ENCODE assay signal across 9 cellular contexts in genomic region chr1:180954766-180955165, GRCh38. TPM values are rescaled to one million over a fixed set of nuclear protein-coding genes. Genes with fewer than 3 reads are reported as not detected.
DNase-seq lines count a peak whose midpoint lies in the region; ATAC-seq and TF ChIP-seq lines count a peak whose summit lies in the region.
"Had no signal": no experiment of that assay in that cellular context is flagged by ENCODE, and none has a peak within 500 bp of the region (broad histone marks: within the 10 kb centered on the region; RNA-seq: fewer than 3 reads in every experiment).

No MANE protein-coding gene starts in this region.

- H4K20me1 ChIP-seq in H9 (ENCODE audit: control insufficient read depth, insufficient read depth, insufficient read length) = no peaks in the 10 kb centered on the region

- H2AFZ ChIP-seq in H9 (ENCODE audit: low read length) = no peak overlapping the region

- no peak overlapping the region for H2BK20ac ChIP-seq in H9 (ENCODE audit: low read depth, low read length, poor library complexity, severe bottlenecking)

- H3K27me3 ChIP-seq in BJ (ENCODE audit: control insufficient read depth, insufficient read depth, low read length) (no peaks in the 10 kb centered on the region), H9 (ENCODE audit: insufficient read depth, low read length) (no peaks in the 10 kb centered on the region)

- H3K27ac ChIP-seq in H9 (ENCODE audit: insufficient read length, low read depth, low read length) (no peak overlapping the region), cingulate gyrus (ENCODE audit: low read depth, low read length) (peak overlapping the region; percentile 29)

- H2BK120ac ChIP-seq in H9 (ENCODE audit: low read depth, low read length, poor library complexity, severe bottlenecking) = no peak overlapping the region

- H3K14ac ChIP-seq in H9 (ENCODE audit: insufficient read depth, low read length) = no peak overlapping the region

- ATAC-seq in natural killer cell treated with Interleukin-12 subunit alpha and Interleukin-12 subunit beta and Interleukin-15 and Interleukin-18, amount 100 ng/mL, for 72 hours = no peak
- ATAC-seq in HG03175 (IDR thresholded peaks at IDR 0.05; ENCODE audit: unreplicated experiment) = no peak

- DNase-seq in BJ (ENCODE audit: low read depth) (no peak), H9 (no peak), amygdala (lab: John Stamatoyannopoulos, UW) (no peak), G401 (ENCODE audit: low spot score) (no peak), SW480 (ENCODE audit: low spot score) (no peak)
- DNase-seq in natural killer cell treated with Interleukin-12 subunit alpha and Interleukin-12 subunit beta and Interleukin-15 and Interleukin-18, amount 100 ng/mL, for 72 hours (ENCODE audit: low spot score) = peak; percentile 28
- DNase-seq: NCI-H1436 had no signal

- no peaks in the 10 kb centered on the region for H3K9me3 ChIP-seq in H9 (ENCODE audit: control insufficient read depth, low read depth, low read length)

- H3K9me3 Mint-ChIP-seq in H9 = peaks cover 0 to 5% of the 10 kb centered on the region in 2 experiments; a peak in 2 of 5 replicates
- no peaks in the 10 kb centered on the region for H3K9me3 Mint-ChIP-seq in natural killer cell treated with Interleukin-12 subunit alpha and Interleukin-12 subunit beta and Interleukin-15 and Interleukin-18, amount 100 ng/mL, for 72 hours

- peak overlapping the region; percentile 49; the same call in 1 of the 2 replicates for H3K4me3 ChIP-seq in BJ (ENCODE audit: low read depth, low read length)

- H3K4me1 Mint-ChIP-seq in H9 = peaks cover 3 to 9% of the 10 kb centered on the region in 2 experiments; a peak in 3 of 4 replicates
- peaks cover 0 to 3% of the 10 kb centered on the region in 2 donors for H3K4me1 Mint-ChIP-seq in natural killer cell treated with Interleukin-12 subunit alpha and Interleukin-12 subunit beta and Interleukin-15 and Interleukin-18, amount 100 ng/mL, for 72 hours (ENCODE audit: low read depth in 2 of 2)

- H3K23ac ChIP-seq in H9 (ENCODE audit: insufficient read length, low read depth, low read length) = no peak overlapping the region

- no peaks in the 10 kb centered on the region for H3K79me2 ChIP-seq in H9 (ENCODE audit: insufficient read depth, low read length)

- CTCF ChIA-PET in BJ (lab: Yijun Ruan, JAX) = interaction anchor here (1.0 kb wide), 1 partner anchor 149 kb away, joined by 4 read pairs; no protein-coding TSS in a partner anchor

- H3K4me3 Mint-ChIP-seq in H9 = peak overlapping the region in 1 of 2 experiments; percentile 43; a peak in 2 of 5 replicates
- H3K4me3 Mint-ChIP-seq in natural killer cell treated with Interleukin-12 subunit alpha and Interleukin-12 subunit beta and Interleukin-15 and Interleukin-18, amount 100 ng/mL, for 72 hours = peak overlapping the region; percentile 42

- H3K36me3 ChIP-seq in BJ (ENCODE audit: control insufficient read depth, insufficient read depth, low read length) = peaks cover 9% of the 10 kb centered on the region

- H4K5ac ChIP-seq in H9 (ENCODE audit: insufficient read length, low read depth, low read length) = no peak overlapping the region

- H2BK15ac ChIP-seq in H9 (ENCODE audit: low read depth, low read length) = no peak overlapping the region

- H3K27me3 Mint-ChIP-seq in H9 (ENCODE audit: low read depth) = no peaks in the 10 kb centered on the region
- no peaks in the 10 kb centered on the region for H3K27me3 Mint-ChIP-seq in natural killer cell treated with Interleukin-12 subunit alpha and Interleukin-12 subunit beta and Interleukin-15 and Interleukin-18, amount 100 ng/mL, for 72 hours

- no peak overlapping the region for H3K18ac ChIP-seq in H9 (ENCODE audit: insufficient read length, low read depth, low read length)

- H2AK5ac ChIP-seq in H9 (ENCODE audit: insufficient read length, low read length) = no peak overlapping the region

- POLR2A ChIA-PET in BJ (lab: Charles Lee) = no interaction called here

- no peak overlapping the region for H2BK5ac ChIP-seq in H9 (ENCODE audit: insufficient read length, low read length)

- no peak overlapping the region for H3K4me2 ChIP-seq in H9 (ENCODE audit: insufficient read depth, insufficient read length, low read length)

- H4K8ac ChIP-seq in H9 (replicated peaks; ENCODE audit: insufficient read length, low read depth, low read length) = no peak overlapping the region

- in situ Hi-C loops in G401 (cut with HindIII; ENCODE audit: low sequenced_read_pairs) = no loop called here

- H3K79me1 ChIP-seq in H9 (ENCODE audit: insufficient read depth, low read depth, low read length, poor library complexity, severe bottlenecking) = no peaks in the 10 kb centered on the region

- no peak overlapping the region for H3K9ac ChIP-seq in H9 (ENCODE audit: extremely low read depth, insufficient read length, low read length)

- no peak overlapping the region for H3K4ac ChIP-seq in H9 (ENCODE audit: low read depth, low read length)

- H2BK12ac ChIP-seq in H9 (ENCODE audit: insufficient read length, low read depth, low read length) = no peak overlapping the region

- no peak for TF ChIP-seq CTCF in BJ (IDR thresholded peaks at IDR 0.05; ENCODE audit: insufficient read depth, low read depth, low read length)
- TF ChIP-seq CTCF in H9 (conservative IDR thresholded peaks at IDR 0.05) = no peak

- no peak overlapping the region for H3K56ac ChIP-seq in H9 (ENCODE audit: insufficient read length, low read depth, low read length)

- no peak overlapping the region for H3T11ph ChIP-seq in H9 (ENCODE audit: low read length)

- peaks cover 14 to 31% (median 24%) of the 10 kb centered on the region in 3 experiments; a peak in 6 of 7 replicates for H3K36me3 Mint-ChIP-seq in H9 (ENCODE audit: insufficient read depth in 1 of 3, low read depth in 3 of 3)
- H3K36me3 Mint-ChIP-seq in natural killer cell treated with Interleukin-12 subunit alpha and Interleukin-12 subunit beta and Interleukin-15 and Interleukin-18, amount 100 ng/mL, for 72 hours = no peaks in the 10 kb centered on the region

- peak overlapping the region; percentile 53 to 79 (median 66); a peak in 2 of 7 replicates for H3K27ac Mint-ChIP-seq in H9
- no peak overlapping the region for H3K27ac Mint-ChIP-seq in natural killer cell treated with Interleukin-12 subunit alpha and Interleukin-12 subunit beta and Interleukin-15 and Interleukin-18, amount 100 ng/mL, for 72 hours

- WGBS in H9 (ENCODE audit: extremely low coverage, insufficient read length, low lambda C conversion rate) = no CpG with 5 or more reads among the region's 12 CpGs

- H3K23me2 ChIP-seq in H9 (ENCODE audit: insufficient read length, low read depth, low read length, poor library complexity, severe bottlenecking) = no peaks in the 10 kb centered on the region

- no peak overlapping the region for H4K91ac ChIP-seq in H9 (ENCODE audit: insufficient read length, low read depth, low read length)

- no peaks in the 10 kb centered on the region for H3K4me1 ChIP-seq in H9 (ENCODE audit: insufficient read depth, low read length)

RNA-seq across cellular contexts. Expression of gene KIAA1614, which starts 42.1 kb away (rescaled TPM):
- 5.2 and 7.3 TPM in 2 replicates for polyA plus RNA-seq in BJ (2011; rRNA removed)
- polyA minus RNA-seq in BJ (2011; rRNA and poly(A)+ RNA removed) = 6.3 and 7.9 TPM in 2 replicates
- total RNA-seq in H9 (2021) = 0.88 and 1.3 TPM in 2 replicates
- under 1 TPM; 0.22 to 0.67 TPM for total RNA-seq in natural killer cell treated with Interleukin-12 subunit alpha and Interleukin-12 subunit beta and Interleukin-15 and Interleukin-18, amount 100 ng/mL, for 72 hours
- total RNA-seq in G401 (2014; rRNA removed; shearing (Covaris generic)) = 0.07 and 0.31 TPM in 2 replicates

Comparison
In these comparisons a context has a peak if more than half of its experiments do, and no peak if none do; other contexts are left out.
1. H3K27ac Mint-ChIP-seq: peak in H9 (3 of 3); none in natural killer cell treated with Interleukin-12 subunit alpha and Interleukin-12 subunit beta and Interleukin-15 and Interleukin-18, amount 100 ng/mL, for 72 hours (0 of 2).